1 cellular context compared by ENCODE assay signal in the genomic region with DNA sequence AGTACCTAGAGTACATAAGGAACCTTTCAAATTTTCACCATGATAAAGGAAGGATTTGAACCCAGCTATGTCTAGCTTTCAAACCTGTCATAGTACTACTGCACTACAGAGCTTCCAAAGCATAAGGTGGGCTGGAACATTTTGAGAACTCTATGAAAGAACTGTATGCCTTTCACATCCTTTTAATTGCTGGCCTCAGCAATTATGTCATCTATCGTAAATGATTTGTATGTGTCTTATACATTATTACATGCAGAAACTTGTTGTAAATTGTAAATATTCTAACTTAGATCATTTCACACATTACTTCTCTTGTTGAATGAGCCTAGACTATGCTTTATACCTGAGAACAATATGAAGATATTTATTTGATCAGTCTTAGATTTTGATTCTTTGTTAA.
A peak's percentile ranks its signal among the peaks of the same experiment; 100 is the strongest.
TF ChIP-seq lines count a peak whose summit lies in the region.

No MANE protein-coding gene starts in this region.

TF ChIP-seq in HepG2, 621 proteins besides CTCF, POLR2A, EP300 and RAD21 (continued from another document):
- TF ChIP-seq, protein P1, sequence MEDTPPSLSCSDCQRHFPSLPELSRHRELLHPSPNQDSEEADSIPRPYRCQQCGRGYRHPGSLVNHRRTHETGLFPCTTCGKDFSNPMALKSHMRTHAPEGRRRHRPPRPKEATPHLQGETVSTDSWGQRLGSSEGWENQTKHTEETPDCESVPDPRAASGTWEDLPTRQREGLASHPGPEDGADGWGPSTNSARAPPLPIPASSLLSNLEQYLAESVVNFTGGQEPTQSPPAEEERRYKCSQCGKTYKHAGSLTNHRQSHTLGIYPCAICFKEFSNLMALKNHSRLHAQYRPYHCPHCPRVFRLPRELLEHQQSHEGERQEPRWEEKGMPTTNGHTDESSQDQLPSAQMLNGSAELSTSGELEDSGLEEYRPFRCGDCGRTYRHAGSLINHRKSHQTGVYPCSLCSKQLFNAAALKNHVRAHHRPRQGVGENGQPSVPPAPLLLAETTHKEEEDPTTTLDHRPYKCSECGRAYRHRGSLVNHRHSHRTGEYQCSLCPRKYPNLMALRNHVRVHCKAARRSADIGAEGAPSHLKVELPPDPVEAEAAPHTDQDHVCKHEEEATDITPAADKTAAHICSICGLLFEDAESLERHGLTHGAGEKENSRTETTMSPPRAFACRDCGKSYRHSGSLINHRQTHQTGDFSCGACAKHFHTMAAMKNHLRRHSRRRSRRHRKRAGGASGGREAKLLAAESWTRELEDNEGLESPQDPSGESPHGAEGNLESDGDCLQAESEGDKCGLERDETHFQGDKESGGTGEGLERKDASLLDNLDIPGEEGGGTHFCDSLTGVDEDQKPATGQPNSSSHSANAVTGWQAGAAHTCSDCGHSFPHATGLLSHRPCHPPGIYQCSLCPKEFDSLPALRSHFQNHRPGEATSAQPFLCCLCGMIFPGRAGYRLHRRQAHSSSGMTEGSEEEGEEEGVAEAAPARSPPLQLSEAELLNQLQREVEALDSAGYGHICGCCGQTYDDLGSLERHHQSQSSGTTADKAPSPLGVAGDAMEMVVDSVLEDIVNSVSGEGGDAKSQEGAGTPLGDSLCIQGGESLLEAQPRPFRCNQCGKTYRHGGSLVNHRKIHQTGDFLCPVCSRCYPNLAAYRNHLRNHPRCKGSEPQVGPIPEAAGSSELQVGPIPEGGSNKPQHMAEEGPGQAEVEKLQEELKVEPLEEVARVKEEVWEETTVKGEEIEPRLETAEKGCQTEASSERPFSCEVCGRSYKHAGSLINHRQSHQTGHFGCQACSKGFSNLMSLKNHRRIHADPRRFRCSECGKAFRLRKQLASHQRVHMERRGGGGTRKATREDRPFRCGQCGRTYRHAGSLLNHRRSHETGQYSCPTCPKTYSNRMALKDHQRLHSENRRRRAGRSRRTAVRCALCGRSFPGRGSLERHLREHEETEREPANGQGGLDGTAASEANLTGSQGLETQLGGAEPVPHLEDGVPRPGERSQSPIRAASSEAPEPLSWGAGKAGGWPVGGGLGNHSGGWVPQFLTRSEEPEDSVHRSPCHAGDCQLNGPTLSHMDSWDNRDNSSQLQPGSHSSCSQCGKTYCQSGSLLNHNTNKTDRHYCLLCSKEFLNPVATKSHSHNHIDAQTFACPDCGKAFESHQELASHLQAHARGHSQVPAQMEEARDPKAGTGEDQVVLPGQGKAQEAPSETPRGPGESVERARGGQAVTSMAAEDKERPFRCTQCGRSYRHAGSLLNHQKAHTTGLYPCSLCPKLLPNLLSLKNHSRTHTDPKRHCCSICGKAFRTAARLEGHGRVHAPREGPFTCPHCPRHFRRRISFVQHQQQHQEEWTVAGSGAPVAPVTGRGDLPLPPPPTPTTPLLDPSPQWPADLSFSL (CRISPR knock-in tag; IDR thresholded peaks at IDR 0.05): no peak
- TF ChIP-seq MAFK (conservative IDR thresholded peaks at IDR 0.05 in 1 of 2, IDR thresholded peaks at IDR 0.05 in 1 of 2; ENCODE audit: low read length in 2 of 2): peak in 1 of 2 experiments; percentile 67; a peak in 3 of 4 replicates
- no peak for TF ChIP-seq AKAP8 (CRISPR knock-in tag; IDR thresholded peaks at IDR 0.05)
- no peak for TF ChIP-seq ZNF841 (CRISPR knock-in tag; IDR thresholded peaks at IDR 0.05; ENCODE audit: borderline replicate concordance)
- TF ChIP-seq ZNF891 (CRISPR knock-in tag; IDR thresholded peaks at IDR 0.05): no peak
- TF ChIP-seq, protein P2, sequence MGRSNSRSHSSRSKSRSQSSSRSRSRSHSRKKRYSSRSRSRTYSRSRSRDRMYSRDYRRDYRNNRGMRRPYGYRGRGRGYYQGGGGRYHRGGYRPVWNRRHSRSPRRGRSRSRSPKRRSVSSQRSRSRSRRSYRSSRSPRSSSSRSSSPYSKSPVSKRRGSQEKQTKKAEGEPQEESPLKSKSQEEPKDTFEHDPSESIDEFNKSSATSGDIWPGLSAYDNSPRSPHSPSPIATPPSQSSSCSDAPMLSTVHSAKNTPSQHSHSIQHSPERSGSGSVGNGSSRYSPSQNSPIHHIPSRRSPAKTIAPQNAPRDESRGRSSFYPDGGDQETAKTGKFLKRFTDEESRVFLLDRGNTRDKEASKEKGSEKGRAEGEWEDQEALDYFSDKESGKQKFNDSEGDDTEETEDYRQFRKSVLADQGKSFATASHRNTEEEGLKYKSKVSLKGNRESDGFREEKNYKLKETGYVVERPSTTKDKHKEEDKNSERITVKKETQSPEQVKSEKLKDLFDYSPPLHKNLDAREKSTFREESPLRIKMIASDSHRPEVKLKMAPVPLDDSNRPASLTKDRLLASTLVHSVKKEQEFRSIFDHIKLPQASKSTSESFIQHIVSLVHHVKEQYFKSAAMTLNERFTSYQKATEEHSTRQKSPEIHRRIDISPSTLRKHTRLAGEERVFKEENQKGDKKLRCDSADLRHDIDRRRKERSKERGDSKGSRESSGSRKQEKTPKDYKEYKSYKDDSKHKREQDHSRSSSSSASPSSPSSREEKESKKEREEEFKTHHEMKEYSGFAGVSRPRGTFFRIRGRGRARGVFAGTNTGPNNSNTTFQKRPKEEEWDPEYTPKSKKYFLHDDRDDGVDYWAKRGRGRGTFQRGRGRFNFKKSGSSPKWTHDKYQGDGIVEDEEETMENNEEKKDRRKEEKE (IDR thresholded peaks at IDR 0.05): no peak
- no peak for TF ChIP-seq NR2C2 (CRISPR knock-in tag; IDR thresholded peaks at IDR 0.05; ENCODE audit: borderline replicate concordance)
- TF ChIP-seq HOXA9 (CRISPR knock-in tag; IDR thresholded peaks at IDR 0.05; ENCODE audit: borderline replicate concordance): no peak
- no peak for TF ChIP-seq SALL2 (CRISPR knock-in tag; IDR thresholded peaks at IDR 0.05)
- no peak for TF ChIP-seq ESRRA (CRISPR knock-in tag; IDR thresholded peaks at IDR 0.05; ENCODE audit: low read depth)
